In the genomic region with DNA sequence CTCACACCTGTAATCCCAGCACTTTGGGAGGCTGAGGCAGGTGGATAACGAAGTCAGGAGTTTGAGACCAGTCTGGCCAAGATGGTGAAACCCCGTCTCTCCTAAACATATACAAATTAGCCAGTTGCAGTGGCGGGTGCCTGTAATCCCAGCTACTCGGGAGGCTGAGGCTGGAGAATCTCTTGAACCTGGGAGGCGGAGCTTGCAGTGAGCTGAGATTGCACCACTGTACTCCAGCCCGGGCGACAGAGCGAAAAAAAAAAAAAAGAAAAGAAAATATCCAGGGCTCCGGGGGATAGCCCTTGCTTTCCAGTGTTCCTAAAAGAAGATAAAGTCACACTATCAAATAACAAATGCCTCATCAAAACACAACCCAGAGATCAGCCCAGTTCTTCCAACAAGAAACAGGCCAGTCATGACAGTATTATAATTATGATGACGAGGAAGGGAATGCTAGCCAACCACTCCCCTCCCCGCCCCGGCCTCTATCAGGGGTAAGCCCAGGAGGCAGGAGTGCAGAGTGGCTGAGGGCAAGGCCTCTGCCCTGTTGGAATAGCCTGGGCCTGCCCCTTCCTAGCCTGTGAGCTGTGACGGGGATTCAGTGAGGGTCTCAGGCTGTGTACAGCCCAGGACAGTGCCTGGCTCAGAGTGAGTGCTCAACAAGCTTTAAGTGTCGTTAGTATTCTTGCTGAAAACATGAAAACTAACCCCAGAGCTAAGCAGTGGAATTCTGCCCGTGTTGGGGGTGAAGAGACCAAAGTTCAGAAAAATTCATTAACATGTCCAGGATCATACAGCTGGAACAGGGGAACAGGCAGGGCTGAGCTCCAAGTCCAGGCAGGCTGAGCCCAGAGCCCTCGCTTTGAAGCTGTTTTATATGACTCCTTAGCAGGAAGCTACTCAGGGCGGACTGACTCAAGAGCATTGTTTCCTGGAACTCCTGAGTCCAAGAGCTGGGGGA, we compare ENCODE assay signal across 12 cellular contexts. TPM values are rescaled to one million over a fixed set of nuclear protein-coding genes. Genes with fewer than 3 reads are reported as not detected.
DNase-seq lines count a peak whose midpoint lies in the region; ATAC-seq and FAIRE-seq lines count a peak whose summit lies in the region.
"Had no signal": no experiment of that assay in that cellular context is flagged by ENCODE, and none has a peak within 500 bp of the region (broad histone marks: within the 10 kb centered on the region; RNA-seq: fewer than 3 reads in every experiment).

No MANE protein-coding gene starts in this region.

- H3K4me1 ChIP-seq in small intestine (ENCODE audit: control insufficient read depth in 2 of 2, insufficient read depth in 1 of 2, low read depth in 1 of 2, low read length in 1 of 2), result peaks cover 0 to 3% of the 10 kb centered on the region in 2 donors

- 12 to 43% (median 27%) methylated on average over 17 of the region's 17 CpGs for WGBS in small intestine, 3 donors

- no peak for FAIRE-seq in small intestine (lab: Jason Lieb, UNC)

- H3K27ac ChIP-seq in small intestine (ENCODE audit: low read depth in 1 of 2, low read length in 1 of 2), result peak overlapping the region; percentile 98
- H3K27ac ChIP-seq: KMS-11 had no signal

- intact Hi-C loops in left colon (cut with DNase I, micrococcal nuclease), result no loop called here

- ATAC-seq in left colon (peak; percentile 89), GM21717 (IDR thresholded peaks at IDR 0.05; ENCODE audit: unreplicated experiment) (no peak)

- no peak overlapping the region for H3K4me3 ChIP-seq in small intestine (ENCODE audit: low read depth in 1 of 2, low read length in 2 of 2)

- H3K36me3 ChIP-seq in small intestine (ENCODE audit: control insufficient read depth in 2 of 2, insufficient read depth in 2 of 2, low read length in 2 of 2), result no peaks in the 10 kb centered on the region

- DNase-seq in HPDE6-E6E7 (ENCODE audit: extremely low spot score) (peak; percentile 79), dermis blood vessel endothelial cell (peak; percentile 78), left colon (peak; percentile 88 to 91), small intestine (peak; percentile 96), putamen (ENCODE audit: low spot score) (no peak), occipital lobe (lab: John Stamatoyannopoulos, UW) (no peak), NCI-H345 treated with DMSO at 0.1 percent for 48 hours (lab: John Stamatoyannopoulos, UW; ENCODE audit: unreplicated experiment) (no peak)
- DNase-seq: activated naive CD4-positive, alpha-beta T cell treated with anti-CD3 and anti-CD28 coated beads, Interleukin-2, amount 50 U/mL, for 16 hours; CD8-positive, alpha-beta memory T cell; NK-92 treated with Interleukin-12 subunit alpha and Interleukin-12 subunit beta, amount 100 ng/mL, for 24 hours had no signal

- no peaks in the 10 kb centered on the region for H3K27me3 ChIP-seq in small intestine (ENCODE audit: control insufficient read depth in 2 of 2, insufficient read depth in 2 of 2, low read length in 2 of 2)

- no peaks in the 10 kb centered on the region for H3K9me3 ChIP-seq in small intestine (ENCODE audit: control insufficient read depth, low read depth)

RNA-seq across cellular contexts. Expression of a gene that starts 54.3 kb away (rescaled TPM):
- total RNA-seq in dermis blood vessel endothelial cell (not detected in 2 replicates), left colon (1 to 10 TPM; 1.7 to 3.2 TPM), occipital lobe (10.1 TPM)
- 1 to 10 TPM; 1.3 to 6.7 (median 2.7) TPM for polyA plus RNA-seq in small intestine

Comparison
In these comparisons a context has a peak if more than half of its experiments do, and no peak if none do; other contexts are left out.
1. DNase-seq: peak in HPDE6-E6E7 (single experiment), dermis blood vessel endothelial cell (single experiment), left colon (2 of 2) and small intestine (single experiment); none in putamen (single experiment), occipital lobe (single experiment) and NCI-H345 treated with DMSO at 0.1 percent for 48 hours (single experiment).